In the genomic region with DNA sequence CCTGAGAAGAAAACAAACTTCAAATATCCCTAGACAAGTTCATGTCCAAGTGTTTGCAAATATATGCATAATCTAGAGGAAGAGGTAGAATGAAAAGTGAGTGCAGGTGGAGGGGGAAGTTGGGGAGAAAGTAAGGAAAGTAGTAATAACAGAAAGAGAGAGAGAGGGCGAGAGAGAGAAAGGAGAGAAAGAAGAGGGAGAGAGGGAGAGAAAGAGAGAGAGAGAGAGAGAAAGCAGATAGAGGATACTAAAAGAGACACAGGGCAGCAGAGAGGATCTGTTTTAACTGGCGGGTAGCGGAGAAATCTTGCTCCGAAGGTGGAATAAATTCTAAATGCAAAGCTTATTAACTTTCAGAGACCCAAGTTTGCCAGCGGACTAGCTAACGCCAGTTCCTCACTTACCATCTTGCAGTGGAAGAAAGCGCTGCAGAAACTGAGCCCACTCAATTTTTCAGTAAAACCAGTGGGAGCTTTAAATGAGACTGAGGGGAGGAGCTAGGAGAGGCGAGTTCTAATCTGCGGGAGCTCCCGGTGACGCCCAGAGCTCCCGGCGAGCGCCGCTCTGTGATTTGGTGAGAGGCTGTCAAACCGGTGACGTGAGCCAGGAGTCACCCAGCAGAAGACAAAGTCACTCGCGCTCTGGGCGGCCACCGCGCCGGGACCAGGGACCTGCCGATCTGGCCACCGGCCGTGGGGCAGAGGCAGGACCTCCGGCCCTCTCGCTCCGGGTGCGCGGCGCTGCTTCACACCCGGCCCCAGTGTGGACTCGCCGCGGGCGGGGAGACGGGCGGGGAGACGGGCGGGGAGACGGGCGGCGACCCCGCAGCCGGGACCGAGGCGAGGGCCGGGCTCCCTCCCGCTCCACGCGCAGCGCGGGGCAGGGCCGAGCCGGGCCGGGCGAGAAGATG, we compare ENCODE assay signal across 9 cellular contexts. TPM values are rescaled to one million over a fixed set of nuclear protein-coding genes. Genes with fewer than 3 reads are reported as not detected.
A peak's percentile ranks its signal among the peaks of the same experiment; 100 is the strongest.
DNase-seq lines count a peak whose midpoint lies in the region; ATAC-seq lines count a peak whose summit lies in the region.
"Had no signal": no experiment of that assay in that cellular context is flagged by ENCODE, and none has a peak within 500 bp of the region (broad histone marks: within the 10 kb centered on the region; RNA-seq: fewer than 3 reads in every experiment).

TSS of gene GMNC (minus strand) at position 486 of the 910 bp plus-strand sequence. CDS start at position 407, 79 bp downstream.

- no peaks in the 10 kb centered on the region for H3K36me3 ChIP-seq in CD4-positive, alpha-beta memory T cell (ENCODE audit: insufficient read depth, low read length)
- no peaks in the 10 kb centered on the region for H3K36me3 ChIP-seq in skeletal muscle tissue (ENCODE audit: control insufficient read depth in 3 of 3, insufficient read depth in 3 of 3, low read length in 3 of 3)

- peak within 1 kb of the TSS; percentile 58 to 77 (median 60) for H3K9ac ChIP-seq in skeletal muscle tissue (ENCODE audit: low read depth in 1 of 3, low read length in 3 of 3)

- no peaks in the 10 kb centered on the region for H3K27me3 ChIP-seq in CD4-positive, alpha-beta memory T cell (ENCODE audit: insufficient read depth, low read length)
- H3K27me3 ChIP-seq in skeletal muscle tissue (ENCODE audit: control insufficient read depth in 3 of 3, insufficient read depth in 3 of 3, low read length in 3 of 3) = no peaks in the 10 kb centered on the region

- CTCF ChIA-PET in CD4-positive, alpha-beta memory T cell (lab: Charles Lee; ENCODE audit: partially characterized antibody) = interaction anchor here (1.3 kb wide), 2 partner anchors 21 to 22 kb away, joined by 3 to 4 read pairs; no protein-coding TSS in a partner anchor

- POLR2A ChIA-PET in CD4-positive, alpha-beta memory T cell (lab: Charles Lee; ENCODE audit: partially characterized antibody) = no interaction called here

- H3K4me3 ChIP-seq in CD4-positive, alpha-beta memory T cell (ENCODE audit: low read length in 2 of 2) = no peak within 1 kb of the TSS
- H3K4me3 ChIP-seq in skeletal muscle tissue (ENCODE audit: low read length in 3 of 3) = peak within 1 kb of the TSS; percentile 71 to 80 (median 76)

- no peak within 1 kb of the TSS for H3K27ac Mint-ChIP-seq in CD4-positive, alpha-beta memory T cell

- no peaks in the 10 kb centered on the region for H3K36me3 Mint-ChIP-seq in CD4-positive, alpha-beta memory T cell

- intact Hi-C loops in CD4-positive, alpha-beta memory T cell (cut with micrococcal nuclease) = no loop called here

- peaks cover 0 to 4% (median 0%) of the 10 kb centered on the region in 8 donors for H3K9me3 Mint-ChIP-seq in CD4-positive, alpha-beta memory T cell

- H3K4me3 Mint-ChIP-seq in CD4-positive, alpha-beta memory T cell = peak within 1 kb of the TSS; percentile 7 to 76 (median 74)

- H3K9me3 ChIP-seq in CD4-positive, alpha-beta memory T cell (ENCODE audit: control insufficient read depth in 1 of 2, low read length in 2 of 2) = no peaks in the 10 kb centered on the region
- H3K9me3 ChIP-seq in skeletal muscle tissue (ENCODE audit: control insufficient read depth in 3 of 3, low read length in 3 of 3) = no peaks in the 10 kb centered on the region

- ATAC-seq in GM19372 (IDR thresholded peaks at IDR 0.05; ENCODE audit: low read depth, unreplicated experiment) = peak; percentile 81
- ATAC-seq in HG03432 (IDR thresholded peaks at IDR 0.05; ENCODE audit: unreplicated experiment) = peak; percentile 92

- H3K27ac ChIP-seq in CD4-positive, alpha-beta memory T cell (ENCODE audit: low read depth, low read length) = no peak within 1 kb of the TSS
- H3K27ac ChIP-seq in skeletal muscle tissue (ENCODE audit: low read depth, low read length) = peak within 1 kb of the TSS; percentile 36

- H3K4me1 Mint-ChIP-seq in CD4-positive, alpha-beta memory T cell = peaks cover 0 to 11% (median 8%) of the 10 kb centered on the region in 4 donors

- no peaks in the 10 kb centered on the region for H3K4me1 ChIP-seq in CD4-positive, alpha-beta memory T cell (ENCODE audit: insufficient read depth, low read length)
- peaks cover 0 to 8% (median 0%) of the 10 kb centered on the region in 3 donors for H3K4me1 ChIP-seq in skeletal muscle tissue (ENCODE audit: control insufficient read depth in 3 of 3, insufficient read depth in 3 of 3, low read length in 3 of 3)

- peaks cover 16 to 19% of the 10 kb centered on the region in 2 donors for H3K27me3 Mint-ChIP-seq in CD4-positive, alpha-beta memory T cell

- peak in 4 of 5 donors; percentile 6 to 34 (median 12) for DNase-seq in CD4-positive, alpha-beta memory T cell
- peak; percentile 72 to 87 for DNase-seq in SW 1271 (lab: John Stamatoyannopoulos, UW)
- peak; percentile 16 for DNase-seq in cerebellar cortex (ENCODE audit: low spot score)
- peak; percentile 78 for DNase-seq in iris pigment epithelial cell (ENCODE audit: low read depth)
- DNase-seq in OCI-M1 (lab: John Stamatoyannopoulos, UW) = no peak

RNA-seq across cellular contexts. Expression of gene GMNC, which starts in this region (rescaled TPM):
- total RNA-seq in CD4-positive, alpha-beta memory T cell = not detected
- polyA plus RNA-seq in CD4-positive, alpha-beta memory T cell = not detected
- total RNA-seq in skeletal muscle tissue = under 0.01 TPM
- total RNA-seq: T-helper 2 cell treated with Interferon-gamma antibody and Interleukin-4, amounts not matched to agents 100 ng/mL and 5 ng/mL, for 36 hours had no signal

Comparison
In these comparisons a context has a peak if more than half of its experiments do, and no peak if none do; other contexts are left out.
1. Peak in DNase-seq in CD4-positive, alpha-beta memory T cell; RNA of the gene not detected or under 1 TPM.
2. H3K4me3 ChIP-seq: peak in skeletal muscle tissue (3 of 3); none in CD4-positive, alpha-beta memory T cell (0 of 2).